26 cellular contexts compared by ENCODE assay signal in genomic region chr6:20711518-20711917, GRCh38.
DNase-seq lines count a peak whose midpoint lies in the region; ATAC-seq, FAIRE-seq and TF ChIP-seq lines count a peak whose summit lies in the region.
"Had no signal": no experiment of that assay in that cellular context is flagged by ENCODE, and none has a peak within 500 bp of the region (broad histone marks: within the 10 kb centered on the region; RNA-seq: fewer than 3 reads in every experiment).

No MANE protein-coding gene starts in this region.

- H3K27ac ChIP-seq in keratinocyte (ENCODE audit: control insufficient read depth, insufficient read depth, low read length) (peak overlapping the region; percentile 25), gastroesophageal sphincter (no peak overlapping the region)
- H3K27ac ChIP-seq: heart left ventricle, HL-60, neural progenitor cell, prostate gland, stomach, transverse colon, VCaP had no signal

- H3K36me3 ChIP-seq in bronchial epithelial cell (ENCODE audit: control insufficient read depth, insufficient read depth, low read length) (no peaks in the 10 kb centered on the region), keratinocyte (ENCODE audit: control insufficient read depth in 2 of 2, extremely low read depth in 1 of 2, insufficient read depth in 2 of 2, low read length in 2 of 2) (no peaks in the 10 kb centered on the region), gastroesophageal sphincter (no peaks in the 10 kb centered on the region)
- H3K36me3 ChIP-seq: heart left ventricle, neural progenitor cell, prostate gland, stomach, transverse colon had no signal

- WGBS in gastroesophageal sphincter (ENCODE audit: low coverage in 1 of 2), 2 donors: 83 to 88% methylated on average over 1 of the region's 1 CpG

- H3K4me3 ChIP-seq in bronchial epithelial cell (ENCODE audit: low read depth, low read length) (no peak overlapping the region), keratinocyte (ENCODE audit: control insufficient read depth in 2 of 3, extremely low read depth in 1 of 3, insufficient read depth in 2 of 3, low read depth in 1 of 3, low read length in 3 of 3) (no peak overlapping the region), gastroesophageal sphincter (no peak overlapping the region)
- H3K4me3 ChIP-seq: heart left ventricle, mucosa of descending colon, neural progenitor cell, prostate gland, stomach, transverse colon had no signal

- H3K4me1 Mint-ChIP-seq in chondrocyte (ENCODE audit: low read depth): peaks cover 8% of the 10 kb centered on the region

- dilution Hi-C loops in keratinocyte (cut with MboI; ENCODE audit: extremely low pct_ligation_motif_present, low sequenced_read_pairs): no loop called here

- peak overlapping the region; percentile 39 for H3K4me2 ChIP-seq in keratinocyte (ENCODE audit: control insufficient read depth, extremely low read depth, insufficient read depth, low read depth, low read length)
- H3K4me2 ChIP-seq: neural progenitor cell had no signal

- H3K4me1 ChIP-seq in keratinocyte (ENCODE audit: control insufficient read depth, extremely low read depth, insufficient read depth, low read length): peaks cover 14% of the 10 kb centered on the region
- no peaks in the 10 kb centered on the region for H3K4me1 ChIP-seq in gastroesophageal sphincter
- H3K4me1 ChIP-seq: prostate gland had no signal

- no peaks in the 10 kb centered on the region for H3K79me2 ChIP-seq in keratinocyte (ENCODE audit: control insufficient read depth, insufficient read depth, low read length)

- H3K9me3 Mint-ChIP-seq in chondrocyte (ENCODE audit: low read depth): no peaks in the 10 kb centered on the region
- H3K9me3 Mint-ChIP-seq: central memory CD8-positive, alpha-beta T cell; IgD-negative memory B cell; neural progenitor cell had no signal

- no peak overlapping the region for H3K27ac Mint-ChIP-seq in chondrocyte (ENCODE audit: unreplicated experiment)
- H3K27ac Mint-ChIP-seq: neural progenitor cell had no signal

- no peak overlapping the region for H2AFZ ChIP-seq in keratinocyte (ENCODE audit: control insufficient read depth, low read length)
- H2AFZ ChIP-seq: neural progenitor cell had no signal

- FAIRE-seq in bronchial epithelial cell (lab: Jason Lieb, UNC) (no peak), keratinocyte (lab: Jason Lieb, UNC) (peak; percentile 49)

- H3K36me3 Mint-ChIP-seq in chondrocyte (ENCODE audit: low read depth): no peaks in the 10 kb centered on the region
- H3K36me3 Mint-ChIP-seq: neural progenitor cell had no signal

- H3K27me3 ChIP-seq in bronchial epithelial cell (ENCODE audit: control insufficient read depth, insufficient read depth, low read length) (no peaks in the 10 kb centered on the region), keratinocyte (ENCODE audit: control insufficient read depth, extremely low read depth, insufficient read depth, low read length) (no peaks in the 10 kb centered on the region), gastroesophageal sphincter (no peaks in the 10 kb centered on the region)
- H3K27me3 ChIP-seq: heart left ventricle, neural progenitor cell, stomach, transverse colon had no signal

- TF ChIP-seq POLR2A in gastroesophageal sphincter (IDR thresholded peaks at IDR 0.05): no peak

- H3K9ac ChIP-seq in keratinocyte (ENCODE audit: control insufficient read depth, extremely low read depth, insufficient read depth, low read length): no peak overlapping the region
- H3K9ac ChIP-seq: neural progenitor cell had no signal

- TF ChIP-seq CTCF in bronchial epithelial cell (IDR thresholded peaks at IDR 0.05; ENCODE audit: insufficient read depth, low read length, severe bottlenecking) (no peak), keratinocyte (optimal IDR thresholded peaks at IDR 0.05 in 1 of 3, IDR thresholded peaks at IDR 0.05 in 1 of 3, conservative IDR thresholded peaks at IDR 0.05 in 1 of 3; ENCODE audit: extremely low read depth in 1 of 3, insufficient read depth in 2 of 3, low read length in 3 of 3) (no peak), chondrocyte (IDR thresholded peaks at IDR 0.05) (no peak), gastroesophageal sphincter (IDR thresholded peaks at IDR 0.05) (no peak)

- H3K9me1 ChIP-seq in keratinocyte (ENCODE audit: control insufficient read depth, extremely low read depth, insufficient read depth, low read length): peaks cover 2% of the 10 kb centered on the region

- H3K27me3 Mint-ChIP-seq in chondrocyte (ENCODE audit: low read depth): no peaks in the 10 kb centered on the region
- H3K27me3 Mint-ChIP-seq: CD4-positive, CD25-positive, alpha-beta regulatory T cell; central memory CD8-positive, alpha-beta T cell; IgD-negative memory B cell had no signal

- H3K4me3 Mint-ChIP-seq in chondrocyte (ENCODE audit: unreplicated experiment): no peak overlapping the region
- H3K4me3 Mint-ChIP-seq: CD4-positive, CD25-positive, alpha-beta regulatory T cell; central memory CD8-positive, alpha-beta T cell; IgD-negative memory B cell; neural progenitor cell had no signal

- no peaks in the 10 kb centered on the region for H3K9me3 ChIP-seq in keratinocyte (ENCODE audit: control insufficient read depth, low read depth, low read length)
- H3K9me3 ChIP-seq in gastroesophageal sphincter: no peaks in the 10 kb centered on the region
- H3K9me3 ChIP-seq: heart left ventricle, mucosa of descending colon, prostate gland, stomach, transverse colon had no signal

- H4K20me1 ChIP-seq in keratinocyte (ENCODE audit: control insufficient read depth, extremely low read depth, insufficient read depth, low read length): no peaks in the 10 kb centered on the region

- peak; percentile 24 for DNase-seq in EH (ENCODE audit: low read depth)
- DNase-seq in M059J (ENCODE audit: low read depth): peak; percentile 34
- peak; percentile 68 for DNase-seq in bronchial epithelial cell (ENCODE audit: low read depth)
- DNase-seq in keratinocyte (ENCODE audit: low read depth, low spot score): no peak
- DNase-seq in chondrocyte (ENCODE audit: low spot score): no peak
- DNase-seq in medulla oblongata (ENCODE audit: extremely low spot score): no peak
- DNase-seq: activated CD4-positive, alpha-beta T cell treated with anti-CD3 and anti-CD28 coated beads, Interleukin-2, amount 50 U/mL, for 4 hours; amniotic stem cell; CD4-positive, CD25-positive, alpha-beta regulatory T cell; heart left ventricle; left ventricle myocardium superior; mucosa of descending colon; MV-4-11; NCI-H187; stimulated activated CD4-positive, alpha-beta T cell treated with anti-CD3 and anti-CD28 coated beads, Interleukin-2, amount 100 ng/mL, for 48 hours; stomach; T-helper 1 cell; transverse colon had no signal

- ATAC-seq in HG02759 (IDR thresholded peaks at IDR 0.05; ENCODE audit: unreplicated experiment): no peak
- ATAC-seq in gastroesophageal sphincter: no peak
- ATAC-seq: heart left ventricle, left ventricle myocardium superior, mucosa of descending colon had no signal

- TF ChIP-seq EP300 in gastroesophageal sphincter (IDR thresholded peaks at IDR 0.05): no peak

Comparison
In these comparisons a context has a peak if more than half of its experiments do, and no peak if none do; other contexts are left out.
1. DNase-seq: peak in EH (single experiment), M059J (single experiment) and bronchial epithelial cell (single experiment); none in keratinocyte (single experiment), chondrocyte (single experiment) and medulla oblongata (single experiment).